In genomic region chr7:45196374-45196773, GRCh38 we compare ENCODE assay signal across 11 cellular contexts. TPM values are rescaled to one million over a fixed set of nuclear protein-coding genes. Genes with fewer than 3 reads are reported as not detected.
DNase-seq lines count a peak whose midpoint lies in the region; ATAC-seq, FAIRE-seq and TF ChIP-seq lines count a peak whose summit lies in the region.
"Had no signal": no experiment of that assay in that cellular context is flagged by ENCODE, and none has a peak within 500 bp of the region (broad histone marks: within the 10 kb centered on the region; RNA-seq: fewer than 3 reads in every experiment).

No MANE protein-coding gene starts in this region.

- dilution Hi-C loops in mammary epithelial cell (cut with HindIII; ENCODE audit: low sequenced_read_pairs), result no loop called here

- intact Hi-C loops in ascending aorta (cut with DNase I) (no loop called here), mammary epithelial cell (cut with micrococcal nuclease) (no loop called here)

- H3K36me3 ChIP-seq in bronchial epithelial cell (ENCODE audit: control insufficient read depth, insufficient read depth, low read length) (no peaks in the 10 kb centered on the region), ascending aorta (no peaks in the 10 kb centered on the region), mammary epithelial cell (ENCODE audit: insufficient read depth, low read length) (no peaks in the 10 kb centered on the region)

- H3K4me1 ChIP-seq in ascending aorta (no peaks in the 10 kb centered on the region), mammary epithelial cell (ENCODE audit: insufficient read depth, low read length) (no peaks in the 10 kb centered on the region)

- H3K4me2 ChIP-seq in mammary epithelial cell (ENCODE audit: insufficient read depth, low read depth, low read length), result no peak overlapping the region

- no peaks in the 10 kb centered on the region for H4K20me1 ChIP-seq in mammary epithelial cell (ENCODE audit: insufficient read depth, low read length)

- in situ Hi-C loops in mammary epithelial cell (cut with MboI; ENCODE audit: low sequenced_read_pairs in 2 of 2), result no loop called here

- H3K27me3 ChIP-seq in bronchial epithelial cell (ENCODE audit: control insufficient read depth, insufficient read depth, low read length) (peaks cover 7% of the 10 kb centered on the region), ascending aorta (no peaks in the 10 kb centered on the region), mammary epithelial cell (ENCODE audit: insufficient read depth, low read length) (peaks cover 3% of the 10 kb centered on the region)

- peak; percentile 82 for FAIRE-seq in bronchial epithelial cell (lab: Jason Lieb, UNC)

- no peak overlapping the region for H3K4me3 ChIP-seq in GM12864 (ENCODE audit: low read depth, low read length)
- H3K4me3 ChIP-seq in bronchial epithelial cell (ENCODE audit: low read depth, low read length), result no peak overlapping the region
- no peak overlapping the region for H3K4me3 ChIP-seq in ascending aorta
- no peak overlapping the region for H3K4me3 ChIP-seq in mammary epithelial cell (replicated peaks in 1 of 3; ENCODE audit: insufficient read depth in 1 of 3, low read depth in 2 of 3, low read length in 3 of 3)

- H3K27ac ChIP-seq in ascending aorta, result no peak overlapping the region
- H3K27ac ChIP-seq in mammary epithelial cell (ENCODE audit: insufficient read depth, low read depth, low read length), result no peak overlapping the region

- TF ChIP-seq CTCF in GM12864 (IDR thresholded peaks at IDR 0.05; ENCODE audit: low read depth, low read length, missing control alignments) (no peak), bronchial epithelial cell (IDR thresholded peaks at IDR 0.05; ENCODE audit: insufficient read depth, low read length, severe bottlenecking) (no peak), ascending aorta (IDR thresholded peaks at IDR 0.05) (no peak), mammary epithelial cell (conservative IDR thresholded peaks at IDR 0.05 in 1 of 2, IDR thresholded peaks at IDR 0.05 in 1 of 2; ENCODE audit: extremely low read depth in 1 of 2, insufficient read depth in 1 of 2, low read depth in 1 of 2, low read length in 2 of 2) (no peak)

- no peaks in the 10 kb centered on the region for H3K9me3 ChIP-seq in ascending aorta
- no peaks in the 10 kb centered on the region for H3K9me3 ChIP-seq in mammary epithelial cell (replicated peaks; ENCODE audit: insufficient read depth, low read length)

- WGBS in mammary epithelial cell (ENCODE audit: low coverage, missing lambda C conversion rate), result 83% methylated on average over 6 of the region's 7 CpGs

- peak; percentile 40 for DNase-seq in GM12864 (ENCODE audit: low read depth)
- DNase-seq in bronchial epithelial cell (ENCODE audit: low read depth), result no peak
- DNase-seq in ascending aorta (ENCODE audit: low spot score in 2 of 2), result no peak
- no peak for DNase-seq in mammary epithelial cell
- DNase-seq in NCI-H2081 (lab: John Stamatoyannopoulos, UW), result no peak
- no peak for DNase-seq in NOMO-1 treated with dmso at 0.1 percent for 144 hours (lab: John Stamatoyannopoulos, UW; ENCODE audit: unreplicated experiment)
- DNase-seq: C1 segment of cervical spinal cord, IMR-90 had no signal

- no TSS peak for BruUV-seq in mammary epithelial cell (replicated peaks; lab: Mats Ljungman, UMichigan)

- no peak overlapping the region for H3K9ac ChIP-seq in mammary epithelial cell (ENCODE audit: insufficient read depth, low read length)

- CTCF ChIA-PET in mammary epithelial cell (lab: Charles Lee; ENCODE audit: low non-redundant PET), result no interaction called here

- H2AFZ ChIP-seq in mammary epithelial cell (ENCODE audit: low read depth, low read length), result no peak overlapping the region

- ATAC-seq in GM19452 (IDR thresholded peaks at IDR 0.05; ENCODE audit: unreplicated experiment) (peak; percentile 79), HG03135 (IDR thresholded peaks at IDR 0.05; ENCODE audit: unreplicated experiment) (peak; percentile 76)

- no peaks in the 10 kb centered on the region for H3K79me2 ChIP-seq in mammary epithelial cell (ENCODE audit: insufficient read depth, low read length)

RNA-seq across cellular contexts. Expression of gene RAMP3, which starts 38.8 kb away (rescaled TPM):
- total RNA-seq in bronchial epithelial cell (not detected in 2 replicates), ascending aorta (586 TPM), mammary epithelial cell (not detected)
- polyA plus RNA-seq in mammary epithelial cell, result not detected
- not detected for polyA minus RNA-seq in mammary epithelial cell
- total RNA-seq: chondrocyte, IMR-90 had no signal
- polyA plus RNA-seq: IMR-90 had no signal

Comparison
In these comparisons a context has a peak if more than half of its experiments do, and no peak if none do; other contexts are left out.
1. RNA of gene RAMP3, which starts 38.8 kb away (total RNA-seq): 586 TPM in ascending aorta (single experiment); not detected in bronchial epithelial cell and not detected in mammary epithelial cell; every median in the first group is over 100 times any median in the second.